In the genomic region with DNA sequence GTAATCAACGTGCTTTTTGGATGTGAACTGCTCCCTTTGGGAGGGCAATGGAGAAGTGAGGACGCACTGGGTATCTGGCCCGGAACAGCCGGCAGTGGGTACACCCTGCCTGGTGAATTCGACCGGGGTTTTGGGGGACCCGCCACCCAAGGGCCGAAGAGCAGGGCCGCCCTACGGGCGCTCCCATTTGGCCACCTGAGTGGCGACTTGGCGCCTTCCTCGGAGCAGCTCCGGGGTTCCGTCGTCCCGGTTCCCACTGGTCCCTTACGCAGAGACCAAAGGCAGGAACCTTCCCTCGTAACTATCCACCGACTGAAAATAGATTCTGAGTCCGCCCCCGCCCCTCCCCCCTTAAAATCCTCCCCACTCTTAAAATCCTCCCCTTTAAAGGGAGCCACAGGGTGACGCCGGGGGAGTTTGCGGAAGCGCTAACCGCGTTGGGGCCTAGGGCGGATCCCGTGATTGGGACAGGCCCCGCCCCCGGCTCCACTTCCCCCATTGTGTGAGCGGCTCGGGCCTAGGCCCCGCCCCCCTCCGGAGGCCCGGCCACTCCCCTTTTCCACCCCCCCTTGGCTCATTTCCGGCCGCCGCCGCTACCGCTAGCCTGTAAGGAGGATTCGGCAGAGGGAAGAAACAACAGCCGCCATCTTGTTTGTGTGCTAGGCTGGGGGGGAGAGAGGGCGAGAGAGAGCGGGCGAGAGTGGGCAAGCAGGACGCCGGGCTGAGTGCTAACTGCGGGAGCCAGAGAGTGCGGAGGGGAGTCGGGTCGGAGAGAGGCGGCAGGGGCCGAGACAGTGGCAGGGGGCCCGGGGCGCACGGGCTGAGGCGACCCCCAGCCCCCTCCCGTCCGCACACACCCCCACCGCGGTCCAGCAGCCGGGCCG, we compare ENCODE assay signal across 1 cellular context.
TF ChIP-seq lines count a peak whose summit lies in the region.

No MANE protein-coding gene starts in this region.

TF ChIP-seq in H1, 55 proteins besides CTCF, POLR2A, EP300 and RAD21:
- TF ChIP-seq SIX5 (IDR thresholded peaks at IDR 0.05; ENCODE audit: low read depth, low read length) (no peak), CEBPB (IDR thresholded peaks at IDR 0.05; ENCODE audit: low read depth, low read length) (no peak), TAF1 (IDR thresholded peaks at IDR 0.05; ENCODE audit: low read depth, low read length) (peak; percentile 85), FOSL1 (IDR thresholded peaks at IDR 0.05; ENCODE audit: insufficient read depth, low read depth, low read length) (no peak), TCF12 (IDR thresholded peaks at IDR 0.05; ENCODE audit: low read depth, low read length) (no peak), TAF7 (optimal IDR thresholded peaks at IDR 0.05; ENCODE audit: borderline replicate concordance, low read depth, low read length) (peak; percentile 84), CHD2 (IDR thresholded peaks at IDR 0.05; ENCODE audit: low read length) (no peak; the same call in 1 of the 2 replicates), ZNF274 (IDR thresholded peaks at IDR 0.05; ENCODE audit: borderline replicate concordance, extremely low read depth, low read length) (no peak), MAFK (IDR thresholded peaks at IDR 0.05; ENCODE audit: low read depth, low read length) (no peak), KDM4A (IDR thresholded peaks at IDR 0.05; ENCODE audit: low read depth, low read length, severe bottlenecking) (peak; percentile 56), EGR1 (IDR thresholded peaks at IDR 0.05; ENCODE audit: borderline replicate concordance, low read depth, low read length) (peak; percentile 23; the same call in 1 of the 2 replicates), TBP (IDR thresholded peaks at IDR 0.05; ENCODE audit: low read depth, low read length) (peak; percentile 84), POLR2AphosphoS5 (IDR thresholded peaks at IDR 0.05; ENCODE audit: low read depth, low read length) (peak; percentile 90), YY1 (IDR thresholded peaks at IDR 0.05; ENCODE audit: low read depth, low read length) (peak; percentile 97), SIN3A (conservative IDR thresholded peaks at IDR 0.05 in 1 of 2, IDR thresholded peaks at IDR 0.05 in 1 of 2; ENCODE audit: low read depth in 1 of 2, low read length in 2 of 2) (0 out of 4 replicates have a peak, but pooled peaks of 1 of the 2 experiments have one; percentile 20), CTBP2 (IDR thresholded peaks at IDR 0.05; ENCODE audit: borderline replicate concordance, insufficient read depth, insufficient read length, low read length) (no peak), NRF1 (IDR thresholded peaks at IDR 0.05; ENCODE audit: low read depth, low read length) (no peak), SP1 (IDR thresholded peaks at IDR 0.05; ENCODE audit: low read depth, low read length) (peak; percentile 59; the same call in 1 of the 2 replicates), CREB1 (IDR thresholded peaks at IDR 0.05) (peak; percentile 44; the same call in 1 of the 2 replicates), BRCA1 (IDR thresholded peaks at IDR 0.05; ENCODE audit: low read depth, low read length) (no peak), PHF8 (conservative IDR thresholded peaks at IDR 0.05; ENCODE audit: low read depth, low read length) (peak; percentile 77), SP4 (IDR thresholded peaks at IDR 0.05; ENCODE audit: low read length) (0 out of 2 replicates have a peak, but pooled peaks have one; percentile 34)
- TF ChIP-seq, protein P1, sequence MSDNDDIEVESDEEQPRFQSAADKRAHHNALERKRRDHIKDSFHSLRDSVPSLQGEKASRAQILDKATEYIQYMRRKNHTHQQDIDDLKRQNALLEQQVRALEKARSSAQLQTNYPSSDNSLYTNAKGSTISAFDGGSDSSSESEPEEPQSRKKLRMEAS (IDR thresholded peaks at IDR 0.05) = 0 out of 2 replicates have a peak, but pooled peaks have one; percentile 26
- TF ChIP-seq, protein P2, sequence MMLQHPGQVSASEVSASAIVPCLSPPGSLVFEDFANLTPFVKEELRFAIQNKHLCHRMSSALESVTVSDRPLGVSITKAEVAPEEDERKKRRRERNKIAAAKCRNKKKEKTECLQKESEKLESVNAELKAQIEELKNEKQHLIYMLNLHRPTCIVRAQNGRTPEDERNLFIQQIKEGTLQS (IDR thresholded peaks at IDR 0.05; ENCODE audit: insufficient read depth, low read depth, low read length) = no peak
